ENCODE assay signal across 28 cellular contexts in the genomic region with DNA sequence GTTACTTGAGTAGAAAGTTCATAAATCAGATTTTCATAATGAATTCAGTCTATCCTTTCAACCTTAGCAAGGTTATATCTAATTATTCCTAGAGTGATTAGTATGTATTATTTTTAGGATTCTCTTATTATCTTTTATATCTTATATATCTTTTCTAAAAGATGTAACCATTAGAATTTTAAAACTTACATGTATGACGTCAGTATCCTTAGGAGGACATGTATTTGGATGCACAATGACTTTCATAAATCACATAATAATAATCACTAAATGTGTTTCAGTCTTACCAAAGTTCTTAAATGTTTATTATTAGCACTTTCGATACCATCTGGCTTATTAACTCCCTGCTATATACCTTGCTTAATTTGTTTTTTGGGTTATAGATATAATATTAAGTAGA.
"Had no signal": no experiment of that assay in that cellular context is flagged by ENCODE, and none has a peak within 500 bp of the region (broad histone marks: within the 10 kb centered on the region; RNA-seq: fewer than 3 reads in every experiment).

No MANE protein-coding gene starts in this region.

- H3K27me3 ChIP-seq: stomach, suprapubic skin, testis, thyroid gland, tibial artery, tibial nerve, transverse colon, upper lobe of left lung, upper lobe of right lung, uterus, vagina had no signal

- H3K27me3 Mint-ChIP-seq: stimulated activated naive B cell treated with anti-CD40 and anti-IgM and Interleukin-4, amounts not matched to agents 10 μg/mL and 1 μg/mL and 100 μg/mL, for 72 hours; stimulated activated naive CD8-positive, alpha-beta T cell treated with anti-CD3 and anti-CD28 coated beads, Interleukin-15, amount 100 ng/mL, for 72 hours; stimulated activated naive CD8-positive, alpha-beta T cell treated with anti-CD3 and anti-CD28 coated beads, Interleukin-15, Interleukin-2, amounts not matched to agents 100 ng/mL and 50 ng/mL, for 24 hours; type B pancreatic cell had no signal

- H3K9me3 Mint-ChIP-seq: stimulated activated naive CD8-positive, alpha-beta T cell treated with anti-CD3 and anti-CD28 coated beads, Interleukin-15, amount 100 ng/mL, for 72 hours; type B pancreatic cell had no signal

- H3K4me1 Mint-ChIP-seq: stimulated activated effector memory CD8-positive, alpha-beta T cell treated with anti-CD3 and anti-CD28 coated beads, Interleukin-12 subunit alpha, Interleukin-12 subunit beta, amount 100 ng/mL, for 72 hours; stimulated activated naive B cell treated with anti-CD40 and anti-IgM and Interleukin-4, amounts not matched to agents 10 μg/mL and 1 μg/mL and 100 μg/mL, for 72 hours; stimulated activated naive CD8-positive, alpha-beta T cell treated with anti-CD3 and anti-CD28 coated beads, Interleukin-15, amount 100 ng/mL, for 72 hours had no signal

- H3K27ac ChIP-seq: stomach, suprapubic skin, testis, thoracic aorta, thyroid gland, tibial artery, tibial nerve, transverse colon, upper lobe of left lung, upper lobe of right lung, uterus, vagina had no signal

- H3K36me3 Mint-ChIP-seq: stimulated activated effector memory CD8-positive, alpha-beta T cell treated with anti-CD3 and anti-CD28 coated beads, Interleukin-12 subunit alpha, Interleukin-12 subunit beta, amount 100 ng/mL, for 72 hours; stimulated activated naive B cell treated with anti-CD40 and anti-IgM and Interleukin-4, amounts not matched to agents 10 μg/mL and 1 μg/mL and 100 μg/mL, for 72 hours; type B pancreatic cell had no signal

- ATAC-seq: stimulated activated effector memory CD8-positive, alpha-beta T cell treated with anti-CD3 and anti-CD28 coated beads, Interleukin-12 subunit alpha, Interleukin-12 subunit beta, amount 100 ng/mL, for 72 hours; stimulated activated naive B cell treated with anti-CD40 and anti-IgM and Interleukin-4, amounts not matched to agents 10 μg/mL and 1 μg/mL and 100 μg/mL, for 72 hours; stimulated activated naive CD8-positive, alpha-beta T cell treated with anti-CD3 and anti-CD28 coated beads, Interleukin-15, amount 100 ng/mL, for 72 hours; stimulated activated naive CD8-positive, alpha-beta T cell treated with anti-CD3 and anti-CD28 coated beads, Interleukin-15, Interleukin-2, amounts not matched to agents 100 U/mL and 50 U/mL, for 24 hours; upper lobe of right lung had no signal

- FAIRE-seq: urothelium cell line had no signal

- H3K36me3 ChIP-seq: stomach, suprapubic skin, thoracic aorta, thyroid gland, tibial artery, tibial nerve, transverse colon, upper lobe of left lung, upper lobe of right lung, uterus, vagina had no signal

- H3K9me3 ChIP-seq: stomach, suprapubic skin, testis, thoracic aorta, thyroid gland, tibial artery, tibial nerve, transverse colon, upper lobe of left lung, upper lobe of right lung, uterus, vagina had no signal

- H3K4me3 ChIP-seq: stomach, suprapubic skin, testis, thoracic aorta, thyroid gland, tibial artery, tibial nerve, transverse colon, upper lobe of left lung, upper lobe of right lung, uterus, vagina had no signal

- H3K4me1 ChIP-seq: suprapubic skin, testis, thyroid gland, transverse colon, upper lobe of right lung, uterus, vagina had no signal

- H3K27ac Mint-ChIP-seq: stimulated activated effector memory CD8-positive, alpha-beta T cell treated with anti-CD3 and anti-CD28 coated beads, Interleukin-12 subunit alpha, Interleukin-12 subunit beta, amount 100 ng/mL, for 72 hours; stimulated activated naive B cell treated with anti-CD40 and anti-IgM and Interleukin-4, amounts not matched to agents 10 μg/mL and 1 μg/mL and 100 μg/mL, for 72 hours; stimulated activated naive CD8-positive, alpha-beta T cell treated with anti-CD3 and anti-CD28 coated beads, Interleukin-15, amount 100 ng/mL, for 72 hours; stimulated activated naive CD8-positive, alpha-beta T cell treated with anti-CD3 and anti-CD28 coated beads, Interleukin-15, Interleukin-2, amounts not matched to agents 100 ng/mL and 50 ng/mL, for 24 hours had no signal

- H3K4me3 Mint-ChIP-seq: stimulated activated effector memory CD8-positive, alpha-beta T cell treated with anti-CD3 and anti-CD28 coated beads, Interleukin-12 subunit alpha, Interleukin-12 subunit beta, amount 100 ng/mL, for 72 hours; stimulated activated naive B cell treated with anti-CD40 and anti-IgM and Interleukin-4, amounts not matched to agents 10 μg/mL and 1 μg/mL and 100 μg/mL, for 72 hours; stimulated activated naive CD8-positive, alpha-beta T cell treated with anti-CD3 and anti-CD28 coated beads, Interleukin-15, amount 100 ng/mL, for 72 hours; stimulated activated naive CD8-positive, alpha-beta T cell treated with anti-CD3 and anti-CD28 coated beads, Interleukin-15, Interleukin-2, amounts not matched to agents 100 ng/mL and 50 ng/mL, for 24 hours; type B pancreatic cell had no signal

- DNase-seq: stimulated activated CD4-positive, alpha-beta T cell treated with anti-CD3 and anti-CD28 coated beads, Interleukin-2, amount 100 ng/mL, for 48 hours; stimulated activated CD4-positive, alpha-beta T cell treated with anti-CD3 and anti-CD28 coated beads, Interleukin-4, amount 100 ng/mL, for 1 hour; stimulated activated CD4-positive, alpha-beta T cell treated with anti-CD3 and anti-CD28 coated beads, Interleukin-4, amount 100 ng/mL, for 24 hours; stimulated activated CD4-positive, alpha-beta T cell treated with anti-CD3 and anti-CD28 coated beads, Interleukin-4, amount 100 ng/mL, for 4 hours; stimulated activated CD8-positive, alpha-beta memory T cell treated with anti-CD3 and anti-CD28 coated beads, Interleukin-4, amount 100 ng/mL, for 48 hours; stimulated activated naive B cell treated with anti-CD40 and anti-IgM and Interleukin-4, amounts not matched to agents 10 μg/mL and 1 μg/mL and 100 μg/mL, for 72 hours; stimulated activated naive CD4-positive, alpha-beta T cell; stimulated activated naive CD4-positive, alpha-beta T cell treated with Interleukin-2 at 50 U/mL for 16 hours; stimulated activated naive CD8-positive, alpha-beta T cell treated with anti-CD3 and anti-CD28 coated beads, Interleukin-15, amount 100 ng/mL, for 72 hours; stimulated activated naive CD8-positive, alpha-beta T cell treated with anti-CD3 and anti-CD28 coated beads, Interleukin-15, Interleukin-2, amounts not matched to agents 100 U/mL and 50 U/mL, for 24 hours; stomach; substantia nigra; testis; thyroid gland; tibial artery; transverse colon; trophoblast cell; upper lobe of left lung; upper lobe of right lung; uterus had no signal
